In the genomic region with DNA sequence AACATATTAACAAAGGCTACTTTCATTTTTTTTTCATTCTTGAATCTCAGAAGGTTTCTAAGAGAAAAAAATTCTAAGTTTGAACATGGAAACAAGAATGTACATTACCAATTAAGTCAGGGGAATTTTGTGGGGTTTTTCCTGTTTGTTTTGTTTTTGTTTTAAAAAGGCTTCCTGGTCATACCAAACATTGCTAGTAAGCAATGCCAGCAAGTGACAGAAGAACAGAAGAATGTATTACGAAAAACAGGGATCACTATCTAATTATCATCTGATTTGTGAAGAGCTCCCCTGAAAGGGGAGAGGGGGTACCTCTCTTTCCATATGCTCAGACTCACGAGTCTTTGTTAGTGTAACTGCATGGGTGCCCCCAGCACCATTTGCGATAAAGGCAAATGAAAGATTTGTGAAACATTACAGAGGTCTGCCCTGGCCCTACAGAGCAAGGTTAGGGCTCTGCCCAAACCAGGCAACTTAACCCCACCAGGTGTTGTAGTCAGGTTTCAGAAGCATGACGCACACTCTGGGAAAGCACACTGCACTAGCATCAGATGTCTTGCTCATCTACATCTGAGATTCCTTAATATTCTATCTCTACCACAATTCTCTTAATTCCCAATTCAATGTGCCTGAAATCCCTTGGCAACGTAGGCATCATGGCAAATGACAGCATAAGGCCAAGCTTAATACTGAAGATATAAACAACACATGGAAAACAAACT, we compare ENCODE assay signal across 1 cellular context.
TF ChIP-seq lines count a peak whose summit lies in the region.

No MANE protein-coding gene starts in this region.

TF ChIP-seq in WTC11, 78 proteins besides CTCF, POLR2A, EP300 and RAD21 (continued from another document):
- TF ChIP-seq, protein P1, sequence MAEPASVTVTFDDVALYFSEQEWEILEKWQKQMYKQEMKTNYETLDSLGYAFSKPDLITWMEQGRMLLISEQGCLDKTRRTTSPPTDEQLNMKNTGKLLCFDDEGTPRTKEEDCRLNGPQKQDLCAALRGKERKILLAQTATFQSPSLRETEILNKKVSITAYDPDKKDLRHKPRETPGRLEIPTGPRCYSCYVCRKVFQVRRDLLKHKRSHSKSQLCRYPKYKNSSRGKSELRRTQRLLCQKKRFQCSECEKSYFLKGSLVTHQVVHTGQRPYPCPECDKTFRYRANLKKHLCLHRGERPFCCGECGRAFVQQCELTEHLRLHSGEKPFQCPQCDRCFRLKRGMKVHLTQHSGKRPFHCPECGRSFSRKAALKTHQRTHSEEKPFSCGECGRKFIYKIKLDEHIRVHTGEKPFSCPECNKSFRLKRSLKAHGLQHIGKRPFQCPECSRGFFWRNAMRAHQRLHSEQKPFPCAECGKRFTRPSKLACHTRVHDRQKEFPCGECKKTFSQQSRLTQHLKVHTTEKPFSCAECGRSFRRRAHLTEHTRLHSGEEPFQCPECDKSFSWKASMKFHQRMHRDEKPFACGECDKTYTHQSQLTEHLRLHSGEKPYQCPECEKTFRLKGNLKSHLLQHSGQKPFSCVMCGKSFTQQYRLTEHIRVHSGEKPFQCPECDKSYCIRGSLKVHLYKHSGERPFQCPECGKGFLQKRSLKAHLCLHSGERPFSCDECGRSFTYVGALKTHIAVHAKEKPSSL (CRISPR knock-in tag; conservative IDR thresholded peaks at IDR 0.05): no peak
- TF ChIP-seq, protein P2, sequence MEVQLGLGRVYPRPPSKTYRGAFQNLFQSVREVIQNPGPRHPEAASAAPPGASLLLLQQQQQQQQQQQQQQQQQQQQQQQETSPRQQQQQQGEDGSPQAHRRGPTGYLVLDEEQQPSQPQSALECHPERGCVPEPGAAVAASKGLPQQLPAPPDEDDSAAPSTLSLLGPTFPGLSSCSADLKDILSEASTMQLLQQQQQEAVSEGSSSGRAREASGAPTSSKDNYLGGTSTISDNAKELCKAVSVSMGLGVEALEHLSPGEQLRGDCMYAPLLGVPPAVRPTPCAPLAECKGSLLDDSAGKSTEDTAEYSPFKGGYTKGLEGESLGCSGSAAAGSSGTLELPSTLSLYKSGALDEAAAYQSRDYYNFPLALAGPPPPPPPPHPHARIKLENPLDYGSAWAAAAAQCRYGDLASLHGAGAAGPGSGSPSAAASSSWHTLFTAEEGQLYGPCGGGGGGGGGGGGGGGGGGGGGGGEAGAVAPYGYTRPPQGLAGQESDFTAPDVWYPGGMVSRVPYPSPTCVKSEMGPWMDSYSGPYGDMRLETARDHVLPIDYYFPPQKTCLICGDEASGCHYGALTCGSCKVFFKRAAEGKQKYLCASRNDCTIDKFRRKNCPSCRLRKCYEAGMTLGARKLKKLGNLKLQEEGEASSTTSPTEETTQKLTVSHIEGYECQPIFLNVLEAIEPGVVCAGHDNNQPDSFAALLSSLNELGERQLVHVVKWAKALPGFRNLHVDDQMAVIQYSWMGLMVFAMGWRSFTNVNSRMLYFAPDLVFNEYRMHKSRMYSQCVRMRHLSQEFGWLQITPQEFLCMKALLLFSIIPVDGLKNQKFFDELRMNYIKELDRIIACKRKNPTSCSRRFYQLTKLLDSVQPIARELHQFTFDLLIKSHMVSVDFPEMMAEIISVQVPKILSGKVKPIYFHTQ (CRISPR knock-in tag; IDR thresholded peaks at IDR 0.05): no peak
